10 cellular contexts compared by ENCODE assay signal in the genomic region with DNA sequence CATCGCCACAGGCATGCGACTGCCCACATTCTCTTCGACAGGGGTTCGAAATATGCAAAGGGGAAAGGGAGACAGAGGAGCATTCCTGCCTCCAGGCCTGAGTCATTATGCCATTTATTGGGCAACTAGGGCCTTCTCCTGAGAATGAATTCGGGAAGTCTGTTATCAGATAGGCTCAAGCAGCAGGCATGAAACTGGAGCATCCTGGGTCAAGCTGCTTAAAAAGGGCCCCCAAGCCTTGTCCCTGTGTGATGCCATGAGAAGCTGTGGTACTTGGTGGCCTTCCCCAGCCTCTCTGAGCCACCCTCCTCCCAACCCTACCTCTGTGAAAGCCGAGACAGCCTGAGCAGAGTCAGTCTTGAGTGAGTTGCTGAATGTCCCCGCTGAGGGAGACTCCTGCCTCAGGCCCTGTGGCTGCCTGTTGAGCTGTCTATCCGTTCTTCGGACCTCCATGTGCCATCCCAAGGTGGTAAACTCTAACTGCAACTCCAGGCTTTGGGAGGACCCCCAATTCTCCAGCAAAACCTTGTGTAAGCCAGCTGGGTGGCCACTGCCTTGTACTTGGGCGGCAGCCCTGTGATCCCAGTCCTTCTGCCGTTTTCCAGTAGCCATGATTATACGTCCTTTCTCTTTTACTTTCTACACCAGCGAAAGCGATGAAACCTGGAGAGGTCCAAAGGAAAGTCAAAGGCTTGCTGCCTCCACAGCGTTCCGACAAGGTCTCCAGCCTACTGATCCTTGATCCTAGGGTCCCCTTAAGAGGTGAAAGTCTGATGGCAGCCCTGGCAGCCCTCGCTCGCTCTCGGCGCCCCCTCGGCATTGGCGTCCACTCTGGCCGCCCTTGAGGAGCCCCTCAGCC. TPM values are rescaled to one million over a fixed set of nuclear protein-coding genes. Genes with fewer than 3 reads are reported as not detected.
DNase-seq lines count a peak whose midpoint lies in the region; ATAC-seq, FAIRE-seq and TF ChIP-seq lines count a peak whose summit lies in the region.
"Had no signal": no experiment of that assay in that cellular context is flagged by ENCODE, and none has a peak within 500 bp of the region (broad histone marks: within the 10 kb centered on the region; RNA-seq: fewer than 3 reads in every experiment).

No MANE protein-coding gene starts in this region.

- H3K27ac ChIP-seq in H9 (ENCODE audit: insufficient read length, low read depth, low read length) = no peak overlapping the region
- no peak overlapping the region for H3K27ac ChIP-seq in brain microvascular endothelial cell
- H3K27ac ChIP-seq in heart right ventricle = peak overlapping the region in 3 of 10 donors; percentile 55 to 86 (median 79)

- no peaks in the 10 kb centered on the region for H3K36me3 ChIP-seq in brain microvascular endothelial cell (replicated peaks)
- peaks cover 0 to 9% (median 0%) of the 10 kb centered on the region in 9 donors for H3K36me3 ChIP-seq in heart right ventricle
- H3K36me3 ChIP-seq: MG63 had no signal

- no peak overlapping the region for H2BK20ac ChIP-seq in H9 (ENCODE audit: low read depth, low read length, poor library complexity, severe bottlenecking)

- H3K4me1 ChIP-seq in H9 (ENCODE audit: insufficient read depth, low read length) (peaks cover 2% of the 10 kb centered on the region; the same call in 1 of the 2 replicates), heart right ventricle (peaks cover 0 to 49% (median 17%) of the 10 kb centered on the region in 9 donors)

- no peaks in the 10 kb centered on the region for H3K79me1 ChIP-seq in H9 (ENCODE audit: insufficient read depth, low read depth, low read length, poor library complexity, severe bottlenecking)

- no peak overlapping the region for H3K18ac ChIP-seq in H9 (ENCODE audit: insufficient read length, low read depth, low read length)

- H3K14ac ChIP-seq in H9 (ENCODE audit: insufficient read depth, low read length) = 0 out of 2 replicates have a peak overlapping the region, but pooled peaks have one; percentile 6

- H3K27ac Mint-ChIP-seq in H9 (peak overlapping the region; percentile 12 to 71 (median 13); a peak in 5 of 7 replicates), naive B cell (peak overlapping the region; percentile 96 to 99 (median 96))

- H3K36me3 Mint-ChIP-seq in H9 (ENCODE audit: insufficient read depth in 1 of 3, low read depth in 3 of 3) = peaks cover 16 to 25% (median 20%) of the 10 kb centered on the region in 3 experiments
- H3K36me3 Mint-ChIP-seq in naive B cell = no peaks in the 10 kb centered on the region

- H3K9me3 Mint-ChIP-seq in H9 (peaks cover 35 to 38% of the 10 kb centered on the region in 2 experiments), naive B cell (peaks cover 0 to 2% (median 0%) of the 10 kb centered on the region in 7 donors)

- no peaks in the 10 kb centered on the region for H3K9me3 ChIP-seq in H9 (ENCODE audit: control insufficient read depth, low read depth, low read length)
- no peaks in the 10 kb centered on the region for H3K9me3 ChIP-seq in heart right ventricle
- H3K9me3 ChIP-seq: MG63 had no signal

- H3K27me3 Mint-ChIP-seq in H9 (ENCODE audit: low read depth) = no peaks in the 10 kb centered on the region
- no peaks in the 10 kb centered on the region for H3K27me3 Mint-ChIP-seq in naive B cell

- H3T11ph ChIP-seq in H9 (ENCODE audit: low read length) = no peak overlapping the region

- no peak overlapping the region for H2BK12ac ChIP-seq in H9 (ENCODE audit: insufficient read length, low read depth, low read length)

- H4K20me1 ChIP-seq in H9 (ENCODE audit: control insufficient read depth, insufficient read depth, insufficient read length) = no peaks in the 10 kb centered on the region

- no peak for FAIRE-seq in GM19239 (lab: Jason Lieb, UNC)

- H3K4ac ChIP-seq in H9 (ENCODE audit: low read depth, low read length) = no peak overlapping the region

- H2AK5ac ChIP-seq in H9 (ENCODE audit: insufficient read length, low read length) = no peak overlapping the region

- H3K23ac ChIP-seq in H9 (ENCODE audit: insufficient read length, low read depth, low read length) = no peak overlapping the region

- H4K5ac ChIP-seq in H9 (ENCODE audit: insufficient read length, low read depth, low read length) = no peak overlapping the region

- H3K27me3 ChIP-seq in H9 (ENCODE audit: insufficient read depth, low read length) (no peaks in the 10 kb centered on the region), brain microvascular endothelial cell (replicated peaks) (no peaks in the 10 kb centered on the region), heart right ventricle (no peaks in the 10 kb centered on the region)
- H3K27me3 ChIP-seq: MG63 had no signal

- TF ChIP-seq CTCF in AG10803 (conservative IDR thresholded peaks at IDR 0.05; ENCODE audit: low read length) = peak; percentile 25
- no peak for TF ChIP-seq CTCF in H9 (conservative IDR thresholded peaks at IDR 0.05)
- peak; percentile 9 for TF ChIP-seq CTCF in brain microvascular endothelial cell (IDR thresholded peaks at IDR 0.05; ENCODE audit: low read depth, low read length, missing control alignments)
- TF ChIP-seq CTCF in heart right ventricle (IDR thresholded peaks at IDR 0.05) = no peak

- no peak overlapping the region for H3K56ac ChIP-seq in H9 (ENCODE audit: insufficient read length, low read depth, low read length)

- in situ Hi-C loops in brain microvascular endothelial cell (cut with HindIII; ENCODE audit: low pct_ligation_motif_present, low sequenced_read_pairs) = no loop called here

- no peak overlapping the region for H2BK15ac ChIP-seq in H9 (ENCODE audit: low read depth, low read length)

- H3K79me2 ChIP-seq in H9 (ENCODE audit: insufficient read depth, low read length) = 0 out of 2 replicates have a peak, but pooled peaks cover 2% of the 10 kb centered on the region

- no CpG with 5 or more reads among the region's 23 CpGs for whole genome bisulfite sequencing in H9 (ENCODE audit: extremely low coverage, insufficient read length, low lambda C conversion rate)
- 93 to 94% methylated on average over 21 to 23 of the region's 23 CpGs for WGBS in heart right ventricle, 2 donors

- H4K8ac ChIP-seq in H9 (replicated peaks; ENCODE audit: insufficient read length, low read depth, low read length) = no peak overlapping the region

- H3K23me2 ChIP-seq in H9 (ENCODE audit: insufficient read length, low read depth, low read length, poor library complexity, severe bottlenecking) = no peaks in the 10 kb centered on the region

- H2BK5ac ChIP-seq in H9 (ENCODE audit: insufficient read length, low read length) = no peak overlapping the region

- H3K4me3 ChIP-seq in AG10803 (ENCODE audit: low read length) (no peak overlapping the region), brain microvascular endothelial cell (ENCODE audit: low read depth, low read length) (no peak overlapping the region), heart right ventricle (peak overlapping the region in 4 of 10 donors; percentile 44 to 70 (median 59))
- H3K4me3 ChIP-seq: MG63 had no signal

- H3K4me1 Mint-ChIP-seq in H9 = peaks cover 10 to 11% of the 10 kb centered on the region in 2 experiments
- peaks cover 35 to 52% (median 42%) of the 10 kb centered on the region in 3 donors for H3K4me1 Mint-ChIP-seq in naive B cell

- no peak overlapping the region for H3K4me2 ChIP-seq in H9 (ENCODE audit: insufficient read depth, insufficient read length, low read length)

- DNase-seq in AG10803 (ENCODE audit: low read depth) = peak; percentile 57
- peak; percentile 18 for DNase-seq in H9
- DNase-seq in brain microvascular endothelial cell = peak; percentile 31
- DNase-seq in naive B cell = no peak
- DNase-seq in GM19239 (ENCODE audit: insufficient read length, low spot score) = no peak
- no peak for DNase-seq in heart right ventricle
- DNase-seq: MG63; stimulated activated CD8-positive, alpha-beta memory T cell treated with anti-CD3 and anti-CD28 coated beads, Interleukin-4, amount 100 ng/mL, for 48 hours had no signal

- H3K4me3 Mint-ChIP-seq in H9 (no peak overlapping the region; a peak in 1 of 5 replicates), naive B cell (peak overlapping the region in 6 of 8 donors; percentile 82 to 97 (median 96))

- no peak overlapping the region for H2BK120ac ChIP-seq in H9 (ENCODE audit: low read depth, low read length, poor library complexity, severe bottlenecking)

- peak overlapping the region; percentile 61 for H4K91ac ChIP-seq in H9 (ENCODE audit: insufficient read length, low read depth, low read length)

- intact Hi-C loops in heart right ventricle (cut with DNase I) = loop anchor here in 3 of 10 donors (10.0 kb wide), 3 partner anchors 208 to 358 kb away; a partner anchor contains a TSS

- ATAC-seq in naive B cell (ENCODE audit: low read depth in 2 of 2) = no peak
- no peak for ATAC-seq in HG03432 (IDR thresholded peaks at IDR 0.05; ENCODE audit: unreplicated experiment)
- ATAC-seq in GM18873 (IDR thresholded peaks at IDR 0.05; ENCODE audit: low FRiP score, unreplicated experiment) = no peak
- no peak for ATAC-seq in heart right ventricle

- H2AFZ ChIP-seq in H9 (ENCODE audit: low read length) = no peak overlapping the region

- no peak overlapping the region for H3K9ac ChIP-seq in H9 (ENCODE audit: extremely low read depth, insufficient read length, low read length)

RNA-seq across cellular contexts. Expression of a gene that starts 37.7 kb away (rescaled TPM):
- 62.2 and 62.5 TPM in 2 replicates for total RNA-seq in H9 (2021)
- 10 to 100 TPM; 44.9 to 69.1 (median 54.8) TPM for polyA plus RNA-seq in naive B cell (ENCODE audit: low read depth in 6 of 6)
- total RNA-seq in heart right ventricle = 10 to 100 TPM; 14.7 to 36.7 (median 25.7) TPM
- polyA plus RNA-seq in heart right ventricle = 10 to 100 TPM; 11.4 to 29.1 TPM

Comparison
In these comparisons a context has a peak if more than half of its experiments do, and no peak if none do; other contexts are left out.
1. DNase-seq: peak in AG10803 (single experiment), H9 (single experiment) and brain microvascular endothelial cell (single experiment); none in naive B cell (single experiment), GM19239 (single experiment) and heart right ventricle (0 of 2).
2. CTCF ChIP-seq: peak in AG10803 (single experiment) and brain microvascular endothelial cell (single experiment); none in H9 (single experiment) and heart right ventricle (0 of 9).
3. H3K4me3 Mint-ChIP-seq: peak in naive B cell (6 of 8); none in H9 (0 of 2).